ENCODE assay signal across 18 cellular contexts in the genomic region with DNA sequence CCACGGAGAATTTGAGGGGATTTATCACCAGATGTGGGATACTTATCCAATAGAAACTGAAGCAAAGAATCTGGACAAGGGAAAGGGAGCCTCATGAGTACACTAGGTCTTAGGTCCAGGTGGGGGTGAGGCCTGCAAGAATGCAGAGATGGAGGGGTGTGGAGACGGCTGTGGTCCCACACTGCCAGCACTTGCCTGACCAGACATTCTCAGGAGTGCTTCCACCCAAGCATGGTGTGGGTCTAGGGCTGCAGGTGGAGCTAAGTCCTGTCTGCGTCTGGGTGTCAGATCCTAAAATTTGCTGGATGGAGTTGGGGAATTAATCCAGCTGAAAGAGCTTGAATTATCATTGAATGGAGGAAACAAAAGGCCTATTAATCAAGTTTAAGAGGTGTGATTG. TPM values are rescaled to one million over a fixed set of nuclear protein-coding genes. Genes with fewer than 3 reads are reported as not detected.
DNase-seq lines count a peak whose midpoint lies in the region; ATAC-seq and TF ChIP-seq lines count a peak whose summit lies in the region.
"Had no signal": no experiment of that assay in that cellular context is flagged by ENCODE, and none has a peak within 500 bp of the region (broad histone marks: within the 10 kb centered on the region; RNA-seq: fewer than 3 reads in every experiment).

No MANE protein-coding gene starts in this region.

- WGBS in psoas muscle, 3 donors: 75 to 84% (median 83%) methylated on average over 3 of the region's 3 CpGs
- WGBS in tibial nerve, 2 donors: 74 to 89% methylated on average over 3 of the region's 3 CpGs

- TF ChIP-seq CTCF in psoas muscle (IDR thresholded peaks at IDR 0.05) (no peak), tibial nerve (IDR thresholded peaks at IDR 0.05) (no peak)

- H3K4me1 ChIP-seq in psoas muscle (peaks cover 32% of the 10 kb centered on the region), tibial nerve (peaks cover 0 to 69% (median 42%) of the 10 kb centered on the region in 4 donors)
- H3K4me1 ChIP-seq: parathyroid adenoma had no signal

- no peak for TF ChIP-seq EP300 in tibial nerve (IDR thresholded peaks at IDR 0.05)

- H3K4me1 Mint-ChIP-seq in activated CD4-positive, alpha-beta T cell treated with anti-CD3 and anti-CD28 coated beads, Interleukin-2, amount 10 ng/mL, durations not matched to agents 24 days and 14 days: peaks cover 48% of the 10 kb centered on the region
- H3K4me1 Mint-ChIP-seq in dendritic cell treated with granulocyte-macrophage colony-stimulating factor and Interleukin-4, amounts not matched to agents 40 ng/mL and 50 ng/mL, for 4 days (ENCODE audit: low read depth): peaks cover 64% of the 10 kb centered on the region
- peaks cover 46% of the 10 kb centered on the region for H3K4me1 Mint-ChIP-seq in stimulated activated memory B cell treated with anti-CD40 and anti-IgM and Interleukin-4, amounts not matched to agents 10 μg/mL and 1 μg/mL and 100 μg/mL, for 72 hours

- intact Hi-C loops in activated CD4-positive, alpha-beta T cell treated with anti-CD3 and anti-CD28 coated beads, Interleukin-2, amount 10 ng/mL, durations not matched to agents 24 days and 14 days (cut with micrococcal nuclease): loop anchor here (5.0 kb wide), 1 partner anchor 37 kb away; no protein-coding TSS in a partner anchor
- intact Hi-C loops in dendritic cell treated with granulocyte-macrophage colony-stimulating factor and Interleukin-4, amounts not matched to agents 40 ng/mL and 50 ng/mL, for 4 days (cut with micrococcal nuclease): no loop called here
- intact Hi-C loops in psoas muscle (cut with DNase I): no loop called here

- no peak for ATAC-seq in stimulated activated memory B cell treated with anti-CD40 and anti-IgM and Interleukin-4, amounts not matched to agents 10 μg/mL and 1 μg/mL and 100 μg/mL, for 72 hours
- no peak for ATAC-seq in psoas muscle
- ATAC-seq: activated CD4-positive, CD25-positive, alpha-beta regulatory T cell treated with anti-CD3 and anti-CD28 coated beads, Interleukin-2, amount 50 U/mL, for 24 hours; right lobe of liver had no signal

- H3K27ac Mint-ChIP-seq in activated CD4-positive, alpha-beta T cell treated with anti-CD3 and anti-CD28 coated beads, Interleukin-2, amount 10 ng/mL, durations not matched to agents 24 days and 14 days: peak overlapping the region; percentile 97
- peak overlapping the region; percentile 48 for H3K27ac Mint-ChIP-seq in dendritic cell treated with granulocyte-macrophage colony-stimulating factor and Interleukin-4, amounts not matched to agents 40 ng/mL and 50 ng/mL, for 4 days
- H3K27ac Mint-ChIP-seq in stimulated activated memory B cell treated with anti-CD40 and anti-IgM and Interleukin-4, amounts not matched to agents 10 μg/mL and 1 μg/mL and 100 μg/mL, for 72 hours: peak overlapping the region; percentile 83

- peaks cover 60% of the 10 kb centered on the region for H3K36me3 Mint-ChIP-seq in activated CD4-positive, alpha-beta T cell treated with anti-CD3 and anti-CD28 coated beads, Interleukin-2, amount 10 ng/mL, durations not matched to agents 24 days and 14 days (ENCODE audit: low read depth)
- peaks cover 60% of the 10 kb centered on the region for H3K36me3 Mint-ChIP-seq in dendritic cell treated with granulocyte-macrophage colony-stimulating factor and Interleukin-4, amounts not matched to agents 40 ng/mL and 50 ng/mL, for 4 days (ENCODE audit: low read depth)
- H3K36me3 Mint-ChIP-seq in stimulated activated memory B cell treated with anti-CD40 and anti-IgM and Interleukin-4, amounts not matched to agents 10 μg/mL and 1 μg/mL and 100 μg/mL, for 72 hours: peaks cover 58% of the 10 kb centered on the region

- DNase-seq in activated CD4-positive, alpha-beta T cell treated with anti-CD3 and anti-CD28 coated beads, Interleukin-2, amount 10 ng/mL, durations not matched to agents 24 days and 14 days: no peak
- no peak for DNase-seq in activated CD4-positive, alpha-beta T cell treated with anti-CD3 and anti-CD28 coated beads, Interleukin-2, amount 50 U/mL, for 48 hours
- DNase-seq in D341Med (ENCODE audit: low spot score): peak; percentile 11
- no peak for DNase-seq in psoas muscle
- DNase-seq in tibial nerve (ENCODE audit: low spot score in 2 of 2): no peak
- DNase-seq in globus pallidus (ENCODE audit: low spot score): no peak
- DNase-seq: activated T-cell treated with anti-CD3 and anti-CD28 coated beads, Interleukin-2, amount 50 U/mL, for 48 hours; adrenal gland; cortex of kidney; NCI-H2171 treated with DMSO at 0.1 percent for 48 hours; NCI-H524 treated with DMSO at 0.1 percent for 48 hours; right lobe of liver had no signal

- TF ChIP-seq POLR2A in tibial nerve (IDR thresholded peaks at IDR 0.05): no peak

- peaks cover 0 to 23% of the 10 kb centered on the region in 2 donors for H3K36me3 ChIP-seq in psoas muscle (ENCODE audit: insufficient read depth in 1 of 2, low read depth in 1 of 2)
- H3K36me3 ChIP-seq in tibial nerve: peaks cover 0 to 36% (median 0%) of the 10 kb centered on the region in 3 donors
- H3K36me3 ChIP-seq: breast epithelium, right lobe of liver had no signal

- no peaks in the 10 kb centered on the region for H3K9me3 Mint-ChIP-seq in activated CD4-positive, alpha-beta T cell treated with anti-CD3 and anti-CD28 coated beads, Interleukin-2, amount 10 ng/mL, durations not matched to agents 24 days and 14 days
- no peaks in the 10 kb centered on the region for H3K9me3 Mint-ChIP-seq in dendritic cell treated with granulocyte-macrophage colony-stimulating factor and Interleukin-4, amounts not matched to agents 40 ng/mL and 50 ng/mL, for 4 days
- no peaks in the 10 kb centered on the region for H3K9me3 Mint-ChIP-seq in stimulated activated memory B cell treated with anti-CD40 and anti-IgM and Interleukin-4, amounts not matched to agents 10 μg/mL and 1 μg/mL and 100 μg/mL, for 72 hours
- H3K9me3 Mint-ChIP-seq: memory B cell had no signal

- no peak overlapping the region for H3K4me3 Mint-ChIP-seq in activated CD4-positive, alpha-beta T cell treated with anti-CD3 and anti-CD28 coated beads, Interleukin-2, amount 10 ng/mL, durations not matched to agents 24 days and 14 days
- no peak overlapping the region for H3K4me3 Mint-ChIP-seq in dendritic cell treated with granulocyte-macrophage colony-stimulating factor and Interleukin-4, amounts not matched to agents 40 ng/mL and 50 ng/mL, for 4 days
- no peak overlapping the region for H3K4me3 Mint-ChIP-seq in stimulated activated memory B cell treated with anti-CD40 and anti-IgM and Interleukin-4, amounts not matched to agents 10 μg/mL and 1 μg/mL and 100 μg/mL, for 72 hours

- H3K9me3 ChIP-seq in psoas muscle (no peaks in the 10 kb centered on the region), tibial nerve (peaks cover 0 to 2% (median 0%) of the 10 kb centered on the region in 4 donors)
- H3K9me3 ChIP-seq: adrenal gland, breast epithelium, right lobe of liver had no signal

- H3K27ac ChIP-seq in psoas muscle (no peak overlapping the region), tibial nerve (peak overlapping the region in 2 of 4 donors; percentile 46 to 55)
- H3K27ac ChIP-seq: parathyroid adenoma, right lobe of liver had no signal

- H3K4me3 ChIP-seq in psoas muscle (no peak overlapping the region), tibial nerve (no peak overlapping the region)
- H3K4me3 ChIP-seq: adrenal gland, breast epithelium, right lobe of liver had no signal

- H3K27me3 ChIP-seq in psoas muscle (ENCODE audit: insufficient read depth in 3 of 3, low read length in 2 of 3) (no peaks in the 10 kb centered on the region), tibial nerve (no peaks in the 10 kb centered on the region)
- H3K27me3 ChIP-seq: adrenal gland, breast epithelium, right lobe of liver had no signal

- no peaks in the 10 kb centered on the region for H3K27me3 Mint-ChIP-seq in activated CD4-positive, alpha-beta T cell treated with anti-CD3 and anti-CD28 coated beads, Interleukin-2, amount 10 ng/mL, durations not matched to agents 24 days and 14 days
- no peaks in the 10 kb centered on the region for H3K27me3 Mint-ChIP-seq in dendritic cell treated with granulocyte-macrophage colony-stimulating factor and Interleukin-4, amounts not matched to agents 40 ng/mL and 50 ng/mL, for 4 days
- no peaks in the 10 kb centered on the region for H3K27me3 Mint-ChIP-seq in stimulated activated memory B cell treated with anti-CD40 and anti-IgM and Interleukin-4, amounts not matched to agents 10 μg/mL and 1 μg/mL and 100 μg/mL, for 72 hours
- H3K27me3 Mint-ChIP-seq: memory B cell had no signal

RNA-seq across cellular contexts. Expression of a gene that starts 14.4 kb away (rescaled TPM):
- 61.3 and 64.2 TPM in 2 replicates for total RNA-seq in activated CD4-positive, alpha-beta T cell treated with anti-CD3 and anti-CD28 coated beads, Interleukin-2, amount 10 ng/mL, durations not matched to agents 24 days and 14 days
- total RNA-seq in psoas muscle (10 to 100 TPM; 15.0 to 22.6 (median 15.6) TPM), tibial nerve (100 to 1,000 TPM in 2 of 4 donors, 10 to 100 TPM in 2; 69.3 to 159 (median 89.4) TPM)
- polyA plus RNA-seq in psoas muscle: 10 to 100 TPM in 1 of 3 donors, 1 to 10 TPM in 2; 6.7 to 10.2 (median 7.5) TPM

RNA-seq across cellular contexts. Expression of a gene that starts 16.8 kb away (rescaled TPM):
- total RNA-seq in activated CD4-positive, alpha-beta T cell treated with anti-CD3 and anti-CD28 coated beads, Interleukin-2, amount 10 ng/mL, durations not matched to agents 24 days and 14 days: 10.3 and 10.6 TPM in 2 replicates
- 10 to 100 TPM; 18.3 to 26.2 (median 22.7) TPM for total RNA-seq in psoas muscle
- 10 to 100 TPM; 22.0 to 34.4 (median 33.0) TPM for polyA plus RNA-seq in psoas muscle
- total RNA-seq in tibial nerve: 10 to 100 TPM; 16.6 to 29.1 (median 21.5) TPM
